ENCODE assay signal across 7 cellular contexts in genomic region chr3:194137314-194138097, GRCh38. TPM values are rescaled to one million over a fixed set of nuclear protein-coding genes. Genes with fewer than 3 reads are reported as not detected.
DNase-seq lines count a peak whose midpoint lies in the region; ATAC-seq, FAIRE-seq and TF ChIP-seq lines count a peak whose summit lies in the region.

No MANE protein-coding gene starts in this region.

- POLR2A ChIA-PET in HepG2 (lab: Yijun Ruan, JAX) = interaction anchor here (1.5 to 11.5 kb wide), 10 partner anchors 7 to 425 kb away, joined by 5 to 128 read pairs (median 16); no protein-coding TSS in a partner anchor

- no peaks in the 10 kb centered on the region for H3K27me3 ChIP-seq in GM23248 (replicated peaks; ENCODE audit: insufficient read depth)
- no peaks in the 10 kb centered on the region for H3K27me3 ChIP-seq in MG63
- no peaks in the 10 kb centered on the region; a peak in 1 of 5 replicates for H3K27me3 ChIP-seq in HepG2 (ENCODE audit: control insufficient read depth in 1 of 2, insufficient read depth in 2 of 2, low read length in 2 of 2)

- TF ChIP-seq EP300 in HepG2 (IDR thresholded peaks at IDR 0.05; ENCODE audit: low read depth in 2 of 2, low read length in 2 of 2) (no peak), HepG2 (CRISPR knock-in tag; IDR thresholded peaks at IDR 0.05; ENCODE audit: borderline replicate concordance) (no peak)

- H3K9me3 ChIP-seq in GM23248 (ENCODE audit: low read depth) = no peaks in the 10 kb centered on the region
- H3K9me3 ChIP-seq in MG63 = no peaks in the 10 kb centered on the region
- no peaks in the 10 kb centered on the region for H3K9me3 ChIP-seq in HepG2 (ENCODE audit: low read length)

- ATAC-seq in HepG2 = peak; percentile 5

- in situ Hi-C loops in GM23248 (cut with MboI) (no loop called here), HepG2 (cut with HindIII; ENCODE audit: extremely low pct_ligation_motif_present, low pct_unique_long_range_greater_than_20kb) (loop anchor here (5.0 to 10.0 kb wide), 3 partner anchors 63 to 355 kb away; no protein-coding TSS in a partner anchor)

- H2AFZ ChIP-seq in GM23248 = no peak overlapping the region
- H2AFZ ChIP-seq in HepG2 (ENCODE audit: low read length) = no peak overlapping the region

- peaks cover 48% of the 10 kb centered on the region for H3F3A ChIP-seq in GM23248 (ENCODE audit: insufficient read depth)

- H3K4me2 ChIP-seq in GM23248 (ENCODE audit: unreplicated experiment) (peak overlapping the region; percentile 82), HepG2 (ENCODE audit: low read depth, low read length) (peak overlapping the region; percentile 98)

- TF ChIP-seq POLR2A in GM10847 (IDR thresholded peaks at IDR 0.05; ENCODE audit: extremely low read depth, insufficient read length) (peak; percentile 19), HepG2 (IDR thresholded peaks at IDR 0.05; ENCODE audit: insufficient read depth in 1 of 2, low read depth in 2 of 2, low read length in 2 of 2) (no peak; a peak in 1 of 4 replicates)

- intact Hi-C loops in HepG2 (cut with micrococcal nuclease; ENCODE audit: unreplicated experiment) = loop anchor here (2.0 to 10.0 kb wide), 4 partner anchors 167 to 543 kb away; partner anchors contain the start of gene OPA1

- 2% methylated on average over 40 to 52 of the region's 62 CpGs for WGBS in GM23248 (ENCODE audit: low coverage in 1 of 2, low lambda C conversion rate in 2 of 2, missing lambda C conversion rate in 2 of 2), 2 experiments
- WGBS in HepG2 (ENCODE audit: low lambda C conversion rate) = 0% methylated on average over 2 of the region's 62 CpGs

- H3K27ac ChIP-seq in GM23248 (peak overlapping the region; percentile 93), VCaP (peak overlapping the region; percentile 98), cingulate gyrus (ENCODE audit: low read depth, low read length) (peak overlapping the region; percentile 85), HepG2 (ENCODE audit: extremely low read length, insufficient read depth, low read length) (peak overlapping the region; percentile 76)

- peak; percentile 94 for TF ChIP-seq RAD21 in HepG2 (CRISPR knock-in tag; IDR thresholded peaks at IDR 0.05)

- H3K79me2 ChIP-seq in GM23248 (ENCODE audit: insufficient read depth) (no peaks in the 10 kb centered on the region), HepG2 (ENCODE audit: insufficient read depth, low read length) (peaks cover 19% of the 10 kb centered on the region)

- TF ChIP-seq CTCF in VCaP (conservative IDR thresholded peaks at IDR 0.05) = peak; percentile 86
- TF ChIP-seq CTCF in HepG2 (CRISPR knock-in tag; IDR thresholded peaks at IDR 0.05) = peak; percentile 67

- H3K4me3 ChIP-seq in GM23248 = peak overlapping the region; percentile 79
- peak overlapping the region; percentile 65 for H3K4me3 ChIP-seq in MG63
- peak overlapping the region; percentile 81 to 95 (median 86) for H3K4me3 ChIP-seq in HepG2 (replicated peaks in 1 of 3; ENCODE audit: insufficient read depth in 1 of 3, low read depth in 2 of 3, low read length in 3 of 3)

- no peaks in the 10 kb centered on the region for H4K20me1 ChIP-seq in GM23248 (ENCODE audit: insufficient read depth)
- H4K20me1 ChIP-seq in HepG2 (ENCODE audit: insufficient read depth, low read length) = peaks cover 19% of the 10 kb centered on the region; the same call in 1 of the 2 replicates

- H3K9ac ChIP-seq in GM23248 (peak overlapping the region; percentile 98), HepG2 (ENCODE audit: insufficient read depth, low read depth, low read length) (peak overlapping the region; percentile 80)

- no peak for FAIRE-seq in HepG2 (lab: Jason Lieb, UNC)

- no TSS peak for BruUV-seq in HepG2 (replicated peaks; lab: Mats Ljungman, UMichigan)

- no peaks in the 10 kb centered on the region for H3K9me2 ChIP-seq in GM23248 (ENCODE audit: insufficient read depth)

- CTCF ChIA-PET in HepG2 (lab: Yijun Ruan, JAX; ENCODE audit: low intra/inter-chr PET ratio, low total read pairs) = interaction anchor here (1.0 to 2.4 kb wide), 4 partner anchors 61 to 357 kb away, joined by 3 to 8 read pairs (median 5); no protein-coding TSS in a partner anchor

- H3K4me1 ChIP-seq in GM23248 (ENCODE audit: insufficient read depth) (peaks cover 46% of the 10 kb centered on the region), HepG2 (ENCODE audit: insufficient read depth, low read length) (peaks cover 58% of the 10 kb centered on the region)

- DNase-seq in GM23248 (peak; percentile 79), MG63 (peak; percentile 63), HepG2 (ENCODE audit: low spot score) (peak; percentile 29)
- DNase-seq in stimulated activated CD8-positive, alpha-beta memory T cell treated with anti-CD3 and anti-CD28 coated beads, Interleukin-4, amount 100 ng/mL, for 48 hours = peak; percentile 56

- no peaks in the 10 kb centered on the region for H3K36me3 ChIP-seq in GM23248 (ENCODE audit: low read depth)
- H3K36me3 ChIP-seq in MG63 = peaks cover 5% of the 10 kb centered on the region; the same call in 1 of the 2 replicates
- peaks cover 0 to 2% of the 10 kb centered on the region in 2 experiments; a peak in 1 of 5 replicates for H3K36me3 ChIP-seq in HepG2 (replicated peaks in 1 of 2; ENCODE audit: control insufficient read depth in 1 of 2, insufficient read depth in 2 of 2, low read length in 2 of 2)

TF ChIP-seq in HepG2, 621 proteins besides CTCF, POLR2A, EP300 and RAD21 (continues in another document):
- TF ChIP-seq ELF1 (CRISPR knock-in tag; IDR thresholded peaks at IDR 0.05) (peak; percentile 19; the same call in 1 of the 2 replicates), ZNF589 (CRISPR knock-in tag; conservative IDR thresholded peaks at IDR 0.05) (no peak), ATF6 (CRISPR knock-in tag; conservative IDR thresholded peaks at IDR 0.05) (no peak), ZFP36 (IDR thresholded peaks at IDR 0.05; ENCODE audit: borderline replicate concordance, low read depth, low read length, partially characterized antibody) (no peak), ZNF17 (CRISPR knock-in tag; IDR thresholded peaks at IDR 0.05) (no peak), EED (CRISPR knock-in tag; IDR thresholded peaks at IDR 0.05) (peak; percentile 74), AKAP8 (CRISPR knock-in tag; IDR thresholded peaks at IDR 0.05) (peak; percentile 12; the same call in 1 of the 2 replicates), ELK4 (CRISPR knock-in tag; IDR thresholded peaks at IDR 0.05; ENCODE audit: borderline replicate concordance) (no peak), ZFP41 (CRISPR knock-in tag; IDR thresholded peaks at IDR 0.05; ENCODE audit: borderline replicate concordance) (no peak)

RNA-seq across cellular contexts. Expression of gene HES1, which starts 1.6 kb away (rescaled TPM):
- total RNA-seq in GM23248 (2014; rRNA removed; shearing (Covaris generic)) = 13.0 and 13.8 TPM in 2 replicates
- 8.8 and 10.3 TPM in 2 replicates for polyA plus RNA-seq in GM23248 (2016; fragmentation: Nextera tagmentation; extraction: Ambion mirVana)
- 17.7 and 19.3 TPM in 2 replicates for total RNA-seq in MG63 (2014; rRNA removed; shearing (Covaris generic); ENCODE audit: low replicate concordance)
- 15.0 and 19.8 TPM in 2 replicates for total RNA-seq in HepG2 (2016; rRNA removed; fragmentation: Illumina TruSeq; extraction: Trizol)
- total RNA-seq in HepG2 (2016; cell fraction: cytosol; rRNA removed; fragmentation: Illumina TruSeq; extraction: Trizol; ENCODE audit: low read depth) = 16.2 and 16.8 TPM in 2 replicates
- total RNA-seq in HepG2 (2016; cell fraction: insoluble cytoplasmic fraction; rRNA removed; fragmentation: Illumina TruSeq; extraction: Trizol) = 14.9 and 18.9 TPM in 2 replicates
- 17.2 and 18.1 TPM in 2 replicates for total RNA-seq in HepG2 (2016; cell fraction: membrane; rRNA removed; fragmentation: Illumina TruSeq; extraction: Trizol)
- total RNA-seq in HepG2 (2016; cell fraction: nucleus; rRNA removed; fragmentation: Illumina TruSeq; extraction: Trizol) = 20.8 and 25.5 TPM in 2 replicates
- polyA plus RNA-seq in HepG2 (2011; rRNA removed) = 15.4 and 16.6 TPM in 2 replicates
- 13.8 and 15.8 TPM in 2 replicates for polyA plus RNA-seq in HepG2 (2011; cell fraction: cytosol; rRNA removed)
- 27.8 and 33.4 TPM in 2 replicates for polyA plus RNA-seq in HepG2 (2011; cell fraction: nucleus; rRNA removed)
- polyA plus RNA-seq in HepG2 (2012) = 20.4 and 25.8 TPM in 2 replicates
- 3.5 and 4.3 TPM in 2 replicates for polyA plus RNA-seq in HepG2 (2016; cell fraction: cytosol; fragmentation: Illumina TruSeq; extraction: Trizol; ENCODE audit: low read depth)
- 14.5 and 15.2 TPM in 2 replicates for polyA plus RNA-seq in HepG2 (2016; cell fraction: insoluble cytoplasmic fraction; fragmentation: Illumina TruSeq; extraction: Trizol; ENCODE audit: low read depth)
- 4.3 and 4.5 TPM in 2 replicates for polyA plus RNA-seq in HepG2 (2016; cell fraction: membrane; fragmentation: Illumina TruSeq; extraction: Trizol; ENCODE audit: low read depth)
- polyA plus RNA-seq in HepG2 (2016; cell fraction: nucleus; fragmentation: Illumina TruSeq; extraction: Trizol; ENCODE audit: insufficient read depth, low read depth) = 31.4 and 34.9 TPM in 2 replicates
- 4.8 and 36.7 TPM in 2 replicates for polyA minus RNA-seq in HepG2 (2011; rRNA and poly(A)+ RNA removed; ENCODE audit: low replicate concordance)
- polyA minus RNA-seq in HepG2 (2011; cell fraction: cytosol; rRNA and poly(A)+ RNA removed) = 37.8 and 44.8 TPM in 2 replicates
- 45.6 and 54.7 TPM in 2 replicates for polyA minus RNA-seq in HepG2 (2011; cell fraction: nucleus; rRNA and poly(A)+ RNA removed)

Comparison
In these comparisons a context has a peak if more than half of its experiments do, and no peak if none do; other contexts are left out.
1. Peak in every context shown above with its lines: DNase-seq, ATAC-seq, H3K4me3 ChIP-seq and H3K27ac ChIP-seq.
2. DNase-seq: peak in every context shown above with its lines; median percentile 79 in GM23248; 63 in MG63; 56 in stimulated activated CD8-positive, alpha-beta memory T cell treated with anti-CD3 and anti-CD28 coated beads, Interleukin-4, amount 100 ng/mL, for 48 hours; 29 in HepG2.